Comparison of ENCODE assay signal across 1 cellular context in genomic region chr19:3053218-3053621, GRCh38.
TF ChIP-seq lines count a peak whose summit lies in the region.

No MANE protein-coding gene starts in this region.

TF ChIP-seq in A549, 52 proteins besides CTCF, POLR2A, EP300 and RAD21:
- no peak for TF ChIP-seq HOXB13 (CRISPR knock-in tag; IDR thresholded peaks at IDR 0.05; ENCODE audit: low read depth)
- TF ChIP-seq KDM1A (IDR thresholded peaks at IDR 0.05; ENCODE audit: low read depth), result no peak
- TF ChIP-seq USF2 (IDR thresholded peaks at IDR 0.05), result no peak
- TF ChIP-seq FOSB (CRISPR knock-in tag; IDR thresholded peaks at IDR 0.05), result no peak
- TF ChIP-seq, protein P1, sequence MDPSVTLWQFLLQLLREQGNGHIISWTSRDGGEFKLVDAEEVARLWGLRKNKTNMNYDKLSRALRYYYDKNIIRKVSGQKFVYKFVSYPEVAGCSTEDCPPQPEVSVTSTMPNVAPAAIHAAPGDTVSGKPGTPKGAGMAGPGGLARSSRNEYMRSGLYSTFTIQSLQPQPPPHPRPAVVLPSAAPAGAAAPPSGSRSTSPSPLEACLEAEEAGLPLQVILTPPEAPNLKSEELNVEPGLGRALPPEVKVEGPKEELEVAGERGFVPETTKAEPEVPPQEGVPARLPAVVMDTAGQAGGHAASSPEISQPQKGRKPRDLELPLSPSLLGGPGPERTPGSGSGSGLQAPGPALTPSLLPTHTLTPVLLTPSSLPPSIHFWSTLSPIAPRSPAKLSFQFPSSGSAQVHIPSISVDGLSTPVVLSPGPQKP (IDR thresholded peaks at IDR 0.05; ENCODE audit: low read depth, low read length), result no peak
TF ChIP-seq in A549: peak in this region for 0.
